Comparison of ENCODE assay signal across 1 cellular context in the genomic region with DNA sequence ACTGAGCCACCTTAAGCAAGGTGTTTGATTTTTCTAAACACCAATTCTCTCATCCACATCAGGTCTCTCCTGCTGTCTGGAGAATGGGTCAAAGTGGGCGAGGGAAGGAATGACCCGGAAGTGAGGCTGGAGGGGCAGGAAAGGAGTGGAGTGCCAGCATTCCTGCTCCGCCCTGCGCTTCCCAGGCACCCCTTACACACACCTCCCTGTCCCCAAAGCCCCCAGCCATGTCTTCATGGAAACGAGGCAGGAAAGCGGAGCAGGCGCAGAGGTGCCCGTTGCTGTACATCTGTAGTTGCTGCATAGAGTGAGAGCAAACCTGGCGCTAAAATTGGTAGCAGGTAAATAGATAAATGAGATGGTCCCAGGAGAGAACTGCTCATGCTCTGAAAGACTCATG.
TF ChIP-seq lines count a peak whose summit lies in the region.

No MANE protein-coding gene starts in this region.

TF ChIP-seq in A549, 52 proteins besides CTCF, POLR2A, EP300 and RAD21:
- no peak for TF ChIP-seq USF2 (IDR thresholded peaks at IDR 0.05)
- no peak for TF ChIP-seq BHLHE40 (IDR thresholded peaks at IDR 0.05; ENCODE audit: low read depth, low read length)
- no peak for TF ChIP-seq PHF8 (IDR thresholded peaks at IDR 0.05; ENCODE audit: borderline replicate concordance, low read depth)
- no peak for TF ChIP-seq SREBF2 (IDR thresholded peaks at IDR 0.05)
- no peak for TF ChIP-seq KDM5A (IDR thresholded peaks at IDR 0.05)
- TF ChIP-seq SMC3 (IDR thresholded peaks at IDR 0.05): no peak
- no peak for TF ChIP-seq BCL3 (IDR thresholded peaks at IDR 0.05)
- no peak for TF ChIP-seq MAFK (IDR thresholded peaks at IDR 0.05; ENCODE audit: partially characterized antibody)
- no peak for TF ChIP-seq HMGXB4 (CRISPR knock-in tag; IDR thresholded peaks at IDR 0.05; ENCODE audit: borderline replicate concordance)
- no peak for TF ChIP-seq ZSCAN20 (CRISPR knock-in tag; IDR thresholded peaks at IDR 0.05)
